Comparison of ENCODE assay signal across 19 cellular contexts in genomic region chr4:125520258-125520990, GRCh38.
DNase-seq lines count a peak whose midpoint lies in the region; ATAC-seq and TF ChIP-seq lines count a peak whose summit lies in the region.
"Had no signal": no experiment of that assay in that cellular context is flagged by ENCODE, and none has a peak within 500 bp of the region (broad histone marks: within the 10 kb centered on the region; RNA-seq: fewer than 3 reads in every experiment).

No MANE protein-coding gene starts in this region.

- no peak overlapping the region for H2BK120ac ChIP-seq in mesenchymal stem cell (ENCODE audit: low read depth, low read length)

- no peak overlapping the region for H3K14ac ChIP-seq in mesenchymal stem cell (ENCODE audit: low read length in 2 of 2)

- in situ Hi-C loops in ACHN (cut with HindIII; ENCODE audit: low pct_ligation_motif_present, low pct_unique_long_range_greater_than_20kb, low sequenced_read_pairs) = no loop called here

- H3K36me3 ChIP-seq in mesenchymal stem cell (ENCODE audit: control insufficient read depth in 1 of 2, insufficient read depth in 2 of 2, low read depth in 1 of 2, low read length in 2 of 2) (no peaks in the 10 kb centered on the region), aorta (ENCODE audit: control insufficient read depth in 1 of 2, insufficient read depth in 2 of 2, low read length in 1 of 2) (no peaks in the 10 kb centered on the region)
- H3K36me3 ChIP-seq: esophagus squamous epithelium, upper lobe of left lung had no signal

- H3K27me3 ChIP-seq in mesenchymal stem cell (ENCODE audit: control insufficient read depth in 1 of 2, insufficient read depth in 1 of 2, low read length in 2 of 2) (no peaks in the 10 kb centered on the region), aorta (ENCODE audit: control insufficient read depth in 1 of 2, insufficient read depth in 2 of 2, low read length in 1 of 2) (no peaks in the 10 kb centered on the region)
- H3K27me3 ChIP-seq: esophagus squamous epithelium, upper lobe of left lung had no signal

- H3K4me3 ChIP-seq in mesenchymal stem cell (ENCODE audit: insufficient read depth in 1 of 2, low read depth in 1 of 2, low read length in 2 of 2) = no peak overlapping the region
- no peak overlapping the region for H3K4me3 ChIP-seq in aorta (ENCODE audit: low read length in 2 of 2)
- H3K4me3 ChIP-seq: esophagus squamous epithelium, upper lobe of left lung had no signal

- no peak overlapping the region for H2BK12ac ChIP-seq in mesenchymal stem cell (ENCODE audit: low read length in 2 of 2)

- intact Hi-C loops in aorta (cut with DNase I) = loop anchor here in 1 of 2 donors (5.0 kb wide), 1 partner anchor 222 kb away; no protein-coding TSS in a partner anchor

- no peak overlapping the region for H2AFZ ChIP-seq in mesenchymal stem cell (ENCODE audit: low read depth, low read length)

- H3K27ac ChIP-seq in mesenchymal stem cell (ENCODE audit: low read length, poor library complexity, severe bottlenecking) = no peak overlapping the region
- H3K27ac ChIP-seq in aorta (ENCODE audit: low read depth in 1 of 2, low read length in 2 of 2) = no peak overlapping the region
- H3K27ac ChIP-seq: esophagus squamous epithelium had no signal

- peaks cover 3% of the 10 kb centered on the region for H3K9me3 ChIP-seq in mesenchymal stem cell (ENCODE audit: control insufficient read depth, low read length)
- H3K9me3 ChIP-seq in aorta (ENCODE audit: control insufficient read depth, low read length) = no peaks in the 10 kb centered on the region
- H3K9me3 ChIP-seq: esophagus squamous epithelium, upper lobe of left lung had no signal

- H4K8ac ChIP-seq in mesenchymal stem cell (ENCODE audit: low read length) = no peak overlapping the region

- H3K18ac ChIP-seq in mesenchymal stem cell (ENCODE audit: low read depth in 1 of 2, low read length in 2 of 2) = no peak overlapping the region

- H3K9ac ChIP-seq in mesenchymal stem cell (ENCODE audit: low read length) = no peak overlapping the region

- H3K4me1 ChIP-seq in mesenchymal stem cell (ENCODE audit: control insufficient read depth, insufficient read depth, low read depth, low read length) (no peaks in the 10 kb centered on the region), aorta (ENCODE audit: control insufficient read depth in 1 of 2, insufficient read depth in 2 of 2, low read length in 2 of 2) (no peaks in the 10 kb centered on the region)
- H3K4me1 ChIP-seq: esophagus squamous epithelium, upper lobe of left lung had no signal

- no peak overlapping the region for H2BK5ac ChIP-seq in mesenchymal stem cell (ENCODE audit: low read depth, low read length, poor library complexity, severe bottlenecking)

- DNase-seq in ACHN (peak; percentile 56), NCI-H226 (peak; percentile 76), dermis blood vessel endothelial cell (peak; percentile 57), mesenchymal stem cell (peak; percentile 34), omental fat pad (ENCODE audit: low spot score) (no peak), aorta (no peak), NCI-H1417 (lab: John Stamatoyannopoulos, UW) (no peak)
- DNase-seq: activated CD4-positive, CD25-positive, alpha-beta regulatory T cell; activated effector memory CD4-positive, alpha-beta T cell treated with Interleukin-2 at 50 U/mL for 16 hours; amygdala; CD8-positive, alpha-beta memory T cell; esophagus squamous epithelium; Karpas-422; left cardiac atrium; Right ventricle myocardium superior; stimulated activated naive CD4-positive, alpha-beta T cell treated with Interleukin-2 at 50 U/mL for 16 hours; T-helper 17 cell; upper lobe of left lung had no signal

- no peak overlapping the region for H2AK5ac ChIP-seq in mesenchymal stem cell (ENCODE audit: low read length, severe bottlenecking)

- WGBS in mesenchymal stem cell = 26% methylated on average over 5 of the region's 5 CpGs
- 14 to 18% methylated on average over 5 of the region's 5 CpGs for WGBS in aorta, 2 donors

- H3K23ac ChIP-seq in mesenchymal stem cell (ENCODE audit: low read length in 2 of 2) = no peak overlapping the region

- no peak overlapping the region for H3K4ac ChIP-seq in mesenchymal stem cell (ENCODE audit: low read depth in 1 of 2, low read length in 2 of 2)

- H2BK15ac ChIP-seq in mesenchymal stem cell (ENCODE audit: low read depth, poor library complexity, severe bottlenecking) = no peak overlapping the region

- no peak for TF ChIP-seq CTCF in omental fat pad (IDR thresholded peaks at IDR 0.05)

- no peak overlapping the region for H3K4me2 ChIP-seq in mesenchymal stem cell (ENCODE audit: low read length, poor library complexity, severe bottlenecking)

- H4K91ac ChIP-seq in mesenchymal stem cell (ENCODE audit: low read length) = no peak overlapping the region

- no peaks in the 10 kb centered on the region for H3K79me1 ChIP-seq in mesenchymal stem cell (replicated peaks; ENCODE audit: low read length, poor library complexity, severe bottlenecking)

- ATAC-seq in omental fat pad (ENCODE audit: low FRiP score) = no peak
- no peak for ATAC-seq in aorta (ENCODE audit: low FRiP score)
- no peak for ATAC-seq in HG03045 (IDR thresholded peaks at IDR 0.05; ENCODE audit: unreplicated experiment)
- ATAC-seq: T-helper 17 cell had no signal

Comparison
In these comparisons a context has a peak if more than half of its experiments do, and no peak if none do; other contexts are left out.
1. DNase-seq: peak in ACHN (single experiment), NCI-H226 (single experiment), dermis blood vessel endothelial cell (single experiment) and mesenchymal stem cell (single experiment); none in omental fat pad (single experiment), aorta (0 of 2) and NCI-H1417 (0 of 3).